Comparison of ENCODE assay signal across 19 cellular contexts in genomic region chr15:62348119-62348518, GRCh38.
"Had no signal": no experiment of that assay in that cellular context is flagged by ENCODE, and none has a peak within 500 bp of the region (broad histone marks: within the 10 kb centered on the region; RNA-seq: fewer than 3 reads in every experiment).

No MANE protein-coding gene starts in this region.

- H3K4me3 ChIP-seq: body of pancreas, lung, pancreas, sigmoid colon, vagina had no signal

- H3K27me3 ChIP-seq: body of pancreas, foreskin keratinocyte, pancreas, sigmoid colon, vagina had no signal

- H3K36me3 ChIP-seq: pancreas, sigmoid colon, vagina had no signal

- H3K9me3 ChIP-seq: body of pancreas, pancreas, sigmoid colon, vagina had no signal

- DNase-seq: activated CD4-positive, alpha-beta T cell treated with anti-CD3 and anti-CD28 coated beads, Interleukin-2, amount 10 ng/mL, durations not matched to agents 7 days and 5 days; activated CD4-positive, CD25-positive, alpha-beta regulatory T cell; activated CD8-positive, alpha-beta memory T cell treated with anti-CD3 and anti-CD28 coated beads for 24 hours; activated gamma-delta T cell treated with Interleukin-2 at 50 U/mL for 16 hours; amniotic stem cell; body of pancreas; caudate nucleus; effector CD4-positive, alpha-beta T cell; foreskin keratinocyte; immature natural killer cell; left cardiac atrium; midbrain; naive thymus-derived CD4-positive, alpha-beta T cell; pancreas; sigmoid colon; stimulated activated CD4-positive, alpha-beta T cell treated with anti-CD3 and anti-CD28 coated beads, Interleukin-1b, Interleukin-23, amount 100 ng/mL, for 48 hours had no signal

- H3K27me3 Mint-ChIP-seq: activated CD4-positive, alpha-beta T cell treated with anti-CD3 and anti-CD28 coated beads, Interleukin-2, amount 10 ng/mL, durations not matched to agents 7 days and 5 days; activated naive CD8-positive, alpha-beta T cell had no signal

- H3K4me1 ChIP-seq: body of pancreas, foreskin keratinocyte, pancreas, sigmoid colon, vagina had no signal

- H3K27ac ChIP-seq: body of pancreas, foreskin keratinocyte, pancreas, sigmoid colon, vagina had no signal

- H3K36me3 Mint-ChIP-seq: activated naive CD8-positive, alpha-beta T cell; immature natural killer cell; naive thymus-derived CD4-positive, alpha-beta T cell had no signal

- H3K27ac Mint-ChIP-seq: activated CD4-positive, alpha-beta T cell treated with anti-CD3 and anti-CD28 coated beads, Interleukin-2, amount 10 ng/mL, durations not matched to agents 7 days and 5 days; activated naive CD8-positive, alpha-beta T cell; immature natural killer cell; naive thymus-derived CD4-positive, alpha-beta T cell had no signal

- ATAC-seq: body of pancreas; foreskin keratinocyte; left cardiac atrium; naive thymus-derived CD4-positive, alpha-beta T cell; pancreas had no signal

- H3K4me3 Mint-ChIP-seq: activated CD4-positive, alpha-beta T cell treated with anti-CD3 and anti-CD28 coated beads, Interleukin-2, amount 10 ng/mL, durations not matched to agents 7 days and 5 days; activated naive CD8-positive, alpha-beta T cell; immature natural killer cell; naive thymus-derived CD4-positive, alpha-beta T cell had no signal

- H3K9me3 Mint-ChIP-seq: activated CD4-positive, alpha-beta T cell treated with anti-CD3 and anti-CD28 coated beads, Interleukin-2, amount 10 ng/mL, durations not matched to agents 7 days and 5 days; immature natural killer cell had no signal
